Comparison of ENCODE assay signal across 12 cellular contexts in the genomic region with DNA sequence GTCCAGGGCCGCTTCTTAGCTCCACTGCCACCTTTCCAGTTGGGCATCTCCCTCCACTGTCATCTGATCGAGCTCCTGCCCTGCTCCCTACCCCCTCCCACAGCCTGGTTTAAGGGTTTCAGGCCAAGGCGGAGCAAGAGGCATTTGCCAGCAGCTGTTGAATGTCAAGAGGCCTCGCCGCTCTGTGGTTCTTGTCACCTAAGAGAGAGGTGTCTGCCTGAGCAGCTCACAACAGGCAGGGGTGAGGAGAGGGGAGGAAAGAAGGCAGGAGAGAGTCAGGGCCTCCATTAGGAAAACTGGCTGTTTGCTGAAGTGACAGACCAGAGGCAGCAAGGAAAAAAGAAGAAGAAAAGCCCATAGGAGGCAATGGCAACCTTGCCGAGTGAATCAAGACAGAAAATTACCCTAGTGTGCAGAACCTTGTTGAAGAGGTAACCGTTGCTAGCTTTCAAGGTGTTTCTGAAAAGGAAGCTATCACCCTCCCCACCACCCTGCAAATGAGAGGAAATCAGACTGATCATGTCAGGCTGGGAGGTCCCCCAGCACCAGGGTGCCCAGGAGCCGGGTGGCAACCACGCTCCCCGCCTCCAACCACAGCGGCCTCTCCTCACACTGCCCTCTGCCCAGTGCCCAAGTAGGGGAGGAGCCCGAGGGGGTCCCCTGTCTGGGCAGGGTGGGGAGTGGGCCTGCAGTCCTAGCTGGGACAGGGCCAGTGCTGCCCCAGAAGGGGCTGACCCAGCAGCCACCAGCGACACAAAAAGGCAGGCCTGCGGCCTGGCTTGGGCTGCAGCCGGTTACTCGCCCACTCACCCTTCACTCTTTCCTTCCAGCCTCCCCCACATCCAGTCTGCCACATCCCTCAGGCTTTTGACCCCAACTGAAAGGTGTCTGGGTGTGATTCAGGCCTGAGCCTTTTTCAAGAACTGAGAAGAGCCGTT. TPM values are rescaled to one million over a fixed set of nuclear protein-coding genes. Genes with fewer than 3 reads are reported as not detected.
A peak's percentile ranks its signal among the peaks of the same experiment; 100 is the strongest.
DNase-seq lines count a peak whose midpoint lies in the region; ATAC-seq, FAIRE-seq and TF ChIP-seq lines count a peak whose summit lies in the region.
"Had no signal": no experiment of that assay in that cellular context is flagged by ENCODE, and none has a peak within 500 bp of the region (broad histone marks: within the 10 kb centered on the region; RNA-seq: fewer than 3 reads in every experiment).

No MANE protein-coding gene starts in this region.

- intact Hi-C loops in activated CD4-positive, alpha-beta T cell treated with anti-CD3 and anti-CD28 coated beads for 36 hours (cut with DNase I, micrococcal nuclease), result loop anchor here (2.0 to 10.0 kb wide), 6 partner anchors 193 to 963 kb away; no protein-coding TSS in a partner anchor
- intact Hi-C loops in thyroid gland (cut with DNase I), result no loop called here

- H3K4me3 ChIP-seq in thyroid gland (replicated peaks in 1 of 3), result no peak overlapping the region
- H3K4me3 ChIP-seq: sigmoid colon, uterus had no signal

- no peaks in the 10 kb centered on the region for H3K27me3 Mint-ChIP-seq in activated CD4-positive, alpha-beta T cell treated with anti-CD3 and anti-CD28 coated beads for 36 hours
- no peaks in the 10 kb centered on the region for H3K27me3 Mint-ChIP-seq in activated CD8-positive, alpha-beta T cell treated with anti-CD3 and anti-CD28 coated beads, Interleukin-2, amount 10 ng/mL, durations not matched to agents 7 days and 5 days (ENCODE audit: low read depth)
- peaks cover 14 to 39% (median 31%) of the 10 kb centered on the region in 3 donors for H3K27me3 Mint-ChIP-seq in immature natural killer cell (ENCODE audit: low read depth in 3 of 3)

- peak; percentile 40 for ATAC-seq in activated CD4-positive, alpha-beta T cell treated with anti-CD3 and anti-CD28 coated beads for 36 hours
- ATAC-seq in activated CD8-positive, alpha-beta T cell treated with anti-CD3 and anti-CD28 coated beads, Interleukin-2, amount 10 ng/mL, durations not matched to agents 7 days and 5 days, result peak; percentile 34

- peak overlapping the region; percentile 96 for H3K4me3 Mint-ChIP-seq in activated CD4-positive, alpha-beta T cell treated with anti-CD3 and anti-CD28 coated beads for 36 hours
- H3K4me3 Mint-ChIP-seq in activated CD8-positive, alpha-beta T cell treated with anti-CD3 and anti-CD28 coated beads, Interleukin-2, amount 10 ng/mL, durations not matched to agents 7 days and 5 days, result peak overlapping the region; percentile 97
- H3K4me3 Mint-ChIP-seq in immature natural killer cell, result peak overlapping the region; percentile 81 to 100 (median 88)

- WGBS in thyroid gland, 2 donors, result 64 to 74% methylated on average over 16 to 17 of the region's 17 CpGs

- peak; percentile 75 for DNase-seq in activated CD4-positive, alpha-beta T cell treated with anti-CD3 and anti-CD28 coated beads for 36 hours
- no peak for DNase-seq in activated CD4-positive, alpha-beta T cell treated with anti-CD3 and anti-CD28 coated beads for 4 hours
- DNase-seq in activated CD8-positive, alpha-beta T cell treated with anti-CD3 and anti-CD28 coated beads, Interleukin-2, amount 10 ng/mL, durations not matched to agents 7 days and 5 days, result peak; percentile 70
- DNase-seq in immature natural killer cell (peak; percentile 82 to 84 (median 84)), thyroid gland (peak; percentile 54 to 74), NCI-H345 treated with DMSO at 0.1 percent for 48 hours (lab: John Stamatoyannopoulos, UW; ENCODE audit: unreplicated experiment) (no peak), H54 (ENCODE audit: insufficient read length, low spot score) (no peak), H4 (ENCODE audit: low spot score) (no peak)
- DNase-seq: anterior cingulate cortex, sigmoid colon, uterus had no signal

- no peaks in the 10 kb centered on the region for H3K27me3 ChIP-seq in thyroid gland

- H3K4me1 Mint-ChIP-seq in activated CD4-positive, alpha-beta T cell treated with anti-CD3 and anti-CD28 coated beads for 36 hours, result peaks cover 91% of the 10 kb centered on the region
- peaks cover 90% of the 10 kb centered on the region for H3K4me1 Mint-ChIP-seq in activated CD8-positive, alpha-beta T cell treated with anti-CD3 and anti-CD28 coated beads, Interleukin-2, amount 10 ng/mL, durations not matched to agents 7 days and 5 days (ENCODE audit: low read depth)
- peaks cover 89 to 92% of the 10 kb centered on the region in 2 donors for H3K4me1 Mint-ChIP-seq in immature natural killer cell

- peaks cover 89% of the 10 kb centered on the region for H3K36me3 Mint-ChIP-seq in activated CD4-positive, alpha-beta T cell treated with anti-CD3 and anti-CD28 coated beads for 36 hours (ENCODE audit: low read depth)
- H3K36me3 Mint-ChIP-seq in activated CD8-positive, alpha-beta T cell treated with anti-CD3 and anti-CD28 coated beads, Interleukin-2, amount 10 ng/mL, durations not matched to agents 7 days and 5 days (ENCODE audit: low read depth), result peaks cover 96% of the 10 kb centered on the region
- peaks cover 20 to 42% (median 22%) of the 10 kb centered on the region in 3 donors for H3K36me3 Mint-ChIP-seq in immature natural killer cell

- H3K4me1 ChIP-seq in thyroid gland, result no peaks in the 10 kb centered on the region
- H3K4me1 ChIP-seq: sigmoid colon, uterus had no signal

- H3K27ac ChIP-seq in thyroid gland, result no peak overlapping the region
- H3K27ac ChIP-seq: sigmoid colon, uterus had no signal

- no peak for TF ChIP-seq CTCF in thyroid gland (IDR thresholded peaks at IDR 0.05)

- POLR2A ChIA-PET in activated CD4-positive, alpha-beta T cell treated with anti-CD3 and anti-CD28 coated beads for 36 hours (lab: Charles Lee), result interaction anchor here (1.2 kb wide), 1 partner anchor 254 kb away, joined by 7 read pairs; no protein-coding TSS in a partner anchor
- POLR2A ChIA-PET in activated CD8-positive, alpha-beta T cell treated with anti-CD3 and anti-CD28 coated beads, Interleukin-2, amount 10 ng/mL, durations not matched to agents 7 days and 5 days (lab: Charles Lee), result interaction anchor here (0.5 to 4.3 kb wide), 16 partner anchors 9 to 497 kb away, joined by 3 to 24 read pairs (median 4); no protein-coding TSS in a partner anchor

- CTCF ChIA-PET in activated CD4-positive, alpha-beta T cell treated with anti-CD3 and anti-CD28 coated beads for 36 hours (lab: Charles Lee), result interaction anchor here (0.6 to 1.1 kb wide), 5 partner anchors 240 to 383 kb away, joined by 3 read pairs; no protein-coding TSS in a partner anchor
- CTCF ChIA-PET in activated CD8-positive, alpha-beta T cell treated with anti-CD3 and anti-CD28 coated beads, Interleukin-2, amount 10 ng/mL, durations not matched to agents 7 days and 5 days (lab: Charles Lee), result interaction anchor here (0.7 to 2.9 kb wide), 6 partner anchors 9 to 1148 kb away, joined by 3 to 11 read pairs (median 5); no protein-coding TSS in a partner anchor

- no peaks in the 10 kb centered on the region for H3K9me3 Mint-ChIP-seq in activated CD4-positive, alpha-beta T cell treated with anti-CD3 and anti-CD28 coated beads for 36 hours (ENCODE audit: low read depth)
- H3K9me3 Mint-ChIP-seq in activated CD8-positive, alpha-beta T cell treated with anti-CD3 and anti-CD28 coated beads, Interleukin-2, amount 10 ng/mL, durations not matched to agents 7 days and 5 days (ENCODE audit: insufficient read depth), result no peaks in the 10 kb centered on the region
- peaks cover 0 to 3% (median 0%) of the 10 kb centered on the region in 6 donors for H3K9me3 Mint-ChIP-seq in immature natural killer cell

- no peak for FAIRE-seq in H54 (lab: Jason Lieb, UNC)
- FAIRE-seq: A204.1 had no signal

- H3K9me3 ChIP-seq in thyroid gland, result no peaks in the 10 kb centered on the region
- H3K9me3 ChIP-seq: sigmoid colon, uterus had no signal

- peaks cover 0 to 4% of the 10 kb centered on the region in 2 donors for H3K36me3 ChIP-seq in thyroid gland
- H3K36me3 ChIP-seq: sigmoid colon, uterus had no signal

- TF ChIP-seq POLR2A in thyroid gland (IDR thresholded peaks at IDR 0.05) (no peak), H54 (IDR thresholded peaks at IDR 0.05; ENCODE audit: low read depth, low read length) (no peak)

- H3K27ac Mint-ChIP-seq in activated CD4-positive, alpha-beta T cell treated with anti-CD3 and anti-CD28 coated beads for 36 hours, result peak overlapping the region; percentile 81
- peak overlapping the region; percentile 97 for H3K27ac Mint-ChIP-seq in activated CD8-positive, alpha-beta T cell treated with anti-CD3 and anti-CD28 coated beads, Interleukin-2, amount 10 ng/mL, durations not matched to agents 7 days and 5 days
- peak overlapping the region; percentile 92 to 99 (median 98) for H3K27ac Mint-ChIP-seq in immature natural killer cell

RNA-seq across cellular contexts. Expression of a gene that starts 7.1 kb away (rescaled TPM):
- total RNA-seq in activated CD4-positive, alpha-beta T cell treated with anti-CD3 and anti-CD28 coated beads for 36 hours, result 10 to 100 TPM; 23.5 to 30.2 TPM
- total RNA-seq in activated CD8-positive, alpha-beta T cell treated with anti-CD3 and anti-CD28 coated beads, Interleukin-2, amount 10 ng/mL, durations not matched to agents 7 days and 5 days, result 10 to 100 TPM; 42.5 to 44.9 TPM
- polyA plus RNA-seq in immature natural killer cell, result 10 to 100 TPM; 27.2 to 52.1 (median 36.8) TPM
- 1 to 10 TPM; 1.1 to 3.8 (median 1.9) TPM for total RNA-seq in thyroid gland
- total RNA-seq in H4 (2014; rRNA removed; shearing (Covaris generic)), result 0.21 and 0.64 TPM in 2 replicates
- total RNA-seq: sigmoid colon had no signal

Comparison
In these comparisons a context has a peak if more than half of its experiments do, and no peak if none do; other contexts are left out.
1. DNase-seq: peak in activated CD4-positive, alpha-beta T cell treated with anti-CD3 and anti-CD28 coated beads for 36 hours (single experiment), activated CD8-positive, alpha-beta T cell treated with anti-CD3 and anti-CD28 coated beads, Interleukin-2, amount 10 ng/mL, durations not matched to agents 7 days and 5 days (single experiment), immature natural killer cell (3 of 3) and thyroid gland (2 of 2); none in activated CD4-positive, alpha-beta T cell treated with anti-CD3 and anti-CD28 coated beads for 4 hours (0 of 2), NCI-H345 treated with DMSO at 0.1 percent for 48 hours (single experiment), H54 (single experiment) and H4 (single experiment).
2. RNA of a gene that starts 7.1 kb away (total RNA-seq): 42.5 to 44.9 TPM in activated CD8-positive, alpha-beta T cell treated with anti-CD3 and anti-CD28 coated beads, Interleukin-2, amount 10 ng/mL, durations not matched to agents 7 days and 5 days and 23.5 to 30.2 TPM in activated CD4-positive, alpha-beta T cell treated with anti-CD3 and anti-CD28 coated beads for 36 hours; 1.1 to 3.8 TPM in thyroid gland and 0.21 to 0.64 TPM in H4; every median in the first group is over 4 times any median in the second.
3. Peak in every context shown above with its lines, with median percentiles within 50 percentile points of each other: H3K27ac Mint-ChIP-seq and H3K4me3 Mint-ChIP-seq.